ENCODE assay signal across 8 cellular contexts in the genomic region with DNA sequence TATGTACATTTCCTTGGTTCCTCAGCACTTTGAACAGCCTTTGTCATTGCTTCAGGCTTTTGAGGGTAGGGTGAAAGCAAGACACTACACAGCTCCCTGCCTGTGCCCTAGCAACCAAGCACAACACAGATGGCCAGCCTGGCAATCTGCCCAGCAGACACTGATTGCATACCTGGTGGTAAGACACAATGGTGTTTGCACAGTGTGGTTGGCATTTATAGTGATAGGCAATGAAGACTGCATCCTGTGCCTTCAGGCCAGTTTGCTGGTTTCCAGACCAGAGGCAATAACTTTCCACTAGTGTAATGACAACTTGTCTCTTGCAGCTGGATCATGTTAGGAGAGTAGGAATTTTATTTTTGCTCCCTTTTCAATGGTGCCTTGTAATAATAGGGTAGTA.
DNase-seq lines count a peak whose midpoint lies in the region; ATAC-seq and TF ChIP-seq lines count a peak whose summit lies in the region.
"Had no signal": no experiment of that assay in that cellular context is flagged by ENCODE, and none has a peak within 500 bp of the region (broad histone marks: within the 10 kb centered on the region; RNA-seq: fewer than 3 reads in every experiment).

No MANE protein-coding gene starts in this region.

- peak overlapping the region; percentile 80 for H3K9ac ChIP-seq in PC-3 (ENCODE audit: low read length)

- H4K20me1 ChIP-seq in PC-3 (ENCODE audit: low read length), result no peaks in the 10 kb centered on the region; the same call in 1 of the 2 replicates

- peak overlapping the region; percentile 99 for H3K27ac ChIP-seq in PC-3 (ENCODE audit: low read length)
- H3K27ac ChIP-seq: suprapubic skin had no signal

- H3K9me3 Mint-ChIP-seq in natural killer cell treated with Interleukin-12 subunit alpha and Interleukin-12 subunit beta and Interleukin-15 and Interleukin-18, amount 100 ng/mL, for 72 hours, result peaks cover 4% of the 10 kb centered on the region
- H3K9me3 Mint-ChIP-seq in activated naive CD4-positive, alpha-beta T cell treated with anti-CD3 and anti-CD28 coated beads, Interleukin-2, amount 10 ng/mL, durations not matched to agents 7 days and 5 days, result no peaks in the 10 kb centered on the region

- no peak for TF ChIP-seq CTCF in PC-3 (conservative IDR thresholded peaks at IDR 0.05; ENCODE audit: low read depth, low read length)

- peaks cover 3 to 7% of the 10 kb centered on the region in 2 donors for H3K27me3 Mint-ChIP-seq in natural killer cell treated with Interleukin-12 subunit alpha and Interleukin-12 subunit beta and Interleukin-15 and Interleukin-18, amount 100 ng/mL, for 72 hours
- H3K27me3 Mint-ChIP-seq in activated naive CD4-positive, alpha-beta T cell treated with anti-CD3 and anti-CD28 coated beads, Interleukin-2, amount 10 ng/mL, durations not matched to agents 7 days and 5 days, result peaks cover 3% of the 10 kb centered on the region

- peaks cover 5% of the 10 kb centered on the region for H3F3A ChIP-seq in PC-3 (ENCODE audit: low read length, unreplicated experiment)

- POLR2A ChIA-PET in PC-3 (lab: Charles Lee; ENCODE audit: unreplicated experiment), result no interaction called here

- peak; percentile 83 for ATAC-seq in PC-3
- peak; percentile 99 for ATAC-seq in Right ventricle myocardium superior (ENCODE audit: poor library complexity)
- ATAC-seq in GM18498 (IDR thresholded peaks at IDR 0.05; ENCODE audit: unreplicated experiment), result no peak
- ATAC-seq in natural killer cell treated with Interleukin-12 subunit alpha and Interleukin-12 subunit beta and Interleukin-15 and Interleukin-18, amount 100 ng/mL, for 72 hours, result no peak

- H3K9me3 ChIP-seq in PC-3 (ENCODE audit: low read length), result no peaks in the 10 kb centered on the region
- H3K9me3 ChIP-seq: suprapubic skin had no signal

- H3K36me3 ChIP-seq in PC-3 (ENCODE audit: low read depth, low read length), result no peaks in the 10 kb centered on the region
- H3K36me3 ChIP-seq: suprapubic skin had no signal

- no peaks in the 10 kb centered on the region for H3K9me2 ChIP-seq in PC-3 (replicated peaks; ENCODE audit: low read length)

- no peaks in the 10 kb centered on the region for H3K4me1 Mint-ChIP-seq in natural killer cell treated with Interleukin-12 subunit alpha and Interleukin-12 subunit beta and Interleukin-15 and Interleukin-18, amount 100 ng/mL, for 72 hours (ENCODE audit: low read depth in 2 of 2)
- H3K4me1 Mint-ChIP-seq in activated naive CD4-positive, alpha-beta T cell treated with anti-CD3 and anti-CD28 coated beads, Interleukin-2, amount 10 ng/mL, durations not matched to agents 7 days and 5 days, result no peaks in the 10 kb centered on the region

- no peaks in the 10 kb centered on the region for H3K79me2 ChIP-seq in PC-3 (ENCODE audit: low read length)

- peak; percentile 96 for DNase-seq in HT1080 (ENCODE audit: low read depth)
- DNase-seq in PC-3, result peak; percentile 99
- DNase-seq in Right ventricle myocardium superior, result peak; percentile 89
- DNase-seq in ureter (ENCODE audit: low spot score), result peak; percentile 66
- no peak for DNase-seq in natural killer cell treated with Interleukin-12 subunit alpha and Interleukin-12 subunit beta and Interleukin-15 and Interleukin-18, amount 100 ng/mL, for 72 hours (ENCODE audit: low spot score)
- DNase-seq in activated naive CD4-positive, alpha-beta T cell treated with anti-CD3 and anti-CD28 coated beads, Interleukin-2, amount 10 ng/mL, durations not matched to agents 7 days and 5 days, result no peak

- no peak overlapping the region for H3K4me3 Mint-ChIP-seq in natural killer cell treated with Interleukin-12 subunit alpha and Interleukin-12 subunit beta and Interleukin-15 and Interleukin-18, amount 100 ng/mL, for 72 hours
- H3K4me3 Mint-ChIP-seq in activated naive CD4-positive, alpha-beta T cell treated with anti-CD3 and anti-CD28 coated beads, Interleukin-2, amount 10 ng/mL, durations not matched to agents 7 days and 5 days, result no peak overlapping the region

- 0 out of 2 replicates have a peak overlapping the region, but pooled peaks have one; percentile 24 for H3K4me3 ChIP-seq in PC-3 (ENCODE audit: low read length)
- H3K4me3 ChIP-seq: suprapubic skin had no signal

- H3K27ac Mint-ChIP-seq in natural killer cell treated with Interleukin-12 subunit alpha and Interleukin-12 subunit beta and Interleukin-15 and Interleukin-18, amount 100 ng/mL, for 72 hours, result no peak overlapping the region
- H3K27ac Mint-ChIP-seq in activated naive CD4-positive, alpha-beta T cell treated with anti-CD3 and anti-CD28 coated beads, Interleukin-2, amount 10 ng/mL, durations not matched to agents 7 days and 5 days, result no peak overlapping the region

- H3K4me1 ChIP-seq in PC-3 (ENCODE audit: insufficient read depth, low read length), result peaks cover 49% of the 10 kb centered on the region

- intact Hi-C loops in PC-3 (cut with micrococcal nuclease), result loop anchor here (1.0 to 5.0 kb wide), 2 partner anchors 111 to 155 kb away; no protein-coding TSS in a partner anchor
- intact Hi-C loops in Right ventricle myocardium superior (cut with DNase I), result no loop called here

- H3K36me3 Mint-ChIP-seq in natural killer cell treated with Interleukin-12 subunit alpha and Interleukin-12 subunit beta and Interleukin-15 and Interleukin-18, amount 100 ng/mL, for 72 hours, result no peaks in the 10 kb centered on the region
- H3K36me3 Mint-ChIP-seq in activated naive CD4-positive, alpha-beta T cell treated with anti-CD3 and anti-CD28 coated beads, Interleukin-2, amount 10 ng/mL, durations not matched to agents 7 days and 5 days, result no peaks in the 10 kb centered on the region

- no TSS peak for BruUV-seq in PC-3 (replicated peaks; lab: Mats Ljungman, UMichigan)

- peak overlapping the region; percentile 73 for H3K4me2 ChIP-seq in PC-3 (ENCODE audit: low read length)

- H3K27me3 ChIP-seq in PC-3 (ENCODE audit: low read length), result no peaks in the 10 kb centered on the region
- H3K27me3 ChIP-seq: suprapubic skin had no signal

- CTCF ChIA-PET in PC-3 (lab: Charles Lee), result no interaction called here
- CTCF ChIA-PET in activated naive CD4-positive, alpha-beta T cell treated with anti-CD3 and anti-CD28 coated beads, Interleukin-2, amount 10 ng/mL, durations not matched to agents 7 days and 5 days (lab: Charles Lee), result no interaction called here

- H2AFZ ChIP-seq in PC-3 (ENCODE audit: low read length), result no peak overlapping the region

Comparison
In these comparisons a context has a peak if more than half of its experiments do, and no peak if none do; other contexts are left out.
1. DNase-seq: peak in HT1080 (single experiment), PC-3 (single experiment), Right ventricle myocardium superior (single experiment) and ureter (single experiment); none in natural killer cell treated with Interleukin-12 subunit alpha and Interleukin-12 subunit beta and Interleukin-15 and Interleukin-18, amount 100 ng/mL, for 72 hours (single experiment) and activated naive CD4-positive, alpha-beta T cell treated with anti-CD3 and anti-CD28 coated beads, Interleukin-2, amount 10 ng/mL, durations not matched to agents 7 days and 5 days (single experiment).
2. ATAC-seq: peak in PC-3 (single experiment) and Right ventricle myocardium superior (single experiment); none in GM18498 (single experiment) and natural killer cell treated with Interleukin-12 subunit alpha and Interleukin-12 subunit beta and Interleukin-15 and Interleukin-18, amount 100 ng/mL, for 72 hours (0 of 2).